8 cellular contexts compared by ENCODE assay signal in the genomic region with DNA sequence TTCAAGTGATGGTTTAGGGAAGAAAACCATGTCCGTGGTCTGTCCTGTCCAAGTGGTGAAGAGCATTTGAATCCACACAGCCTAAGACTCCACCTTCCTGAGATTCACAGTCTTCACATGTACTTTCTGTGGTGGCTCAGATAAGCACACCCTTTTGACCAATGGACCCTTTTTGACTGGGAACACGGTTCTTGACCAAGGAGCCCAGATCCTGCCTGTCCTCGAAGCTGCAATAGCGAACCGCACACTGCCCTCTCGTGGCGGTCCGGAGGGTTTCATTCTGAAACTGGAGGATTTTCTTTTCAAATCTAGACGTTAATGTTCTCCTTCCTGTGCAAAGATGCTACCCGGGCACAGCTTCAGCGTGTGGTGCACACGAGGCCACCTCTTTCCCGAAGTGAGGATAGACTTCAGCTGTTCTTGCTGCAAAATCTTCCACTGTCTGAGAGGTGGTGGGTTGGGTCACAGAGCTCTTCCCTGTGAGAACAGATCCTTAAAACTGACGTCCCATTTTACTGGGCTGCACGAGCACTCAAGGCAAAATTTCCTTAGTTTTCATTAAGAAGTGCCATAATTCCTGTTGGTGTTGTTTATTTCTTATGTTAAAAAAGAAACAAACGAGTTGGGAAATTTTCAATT.
DNase-seq lines count a peak whose midpoint lies in the region; ATAC-seq and TF ChIP-seq lines count a peak whose summit lies in the region.

No MANE protein-coding gene starts in this region.

- H3K79me2 ChIP-seq in fibroblast of lung (ENCODE audit: control insufficient read depth, insufficient read depth, low read length) = no peaks in the 10 kb centered on the region
- no peaks in the 10 kb centered on the region for H3K79me2 ChIP-seq in neural cell (replicated peaks; ENCODE audit: insufficient read depth, low read length)

- TF ChIP-seq RAD21 in IMR-90 (IDR thresholded peaks at IDR 0.05; ENCODE audit: low read length) = peak; percentile 95
- peak; percentile 84 for TF ChIP-seq RAD21 in neural cell (conservative IDR thresholded peaks at IDR 0.05)

- in situ Hi-C loops in IMR-90 (cut with MboI; ENCODE audit: low sequenced_read_pairs) = loop anchor here (5.0 to 10.0 kb wide), 3 partner anchors 140 to 757 kb away; no protein-coding TSS in a partner anchor

- TF ChIP-seq POLR2A in IMR-90 (IDR thresholded peaks at IDR 0.05; ENCODE audit: low read depth, low read length) = peak; percentile 47; the same call in 1 of the 2 replicates

- no peak overlapping the region for H3K18ac ChIP-seq in IMR-90 (ENCODE audit: low read depth, low read length)

- H3K9me3 Mint-ChIP-seq in stimulated activated naive CD8-positive, alpha-beta T cell treated with anti-CD3 and anti-CD28 coated beads, Interleukin-15, amount 100 ng/mL, for 72 hours = no peaks in the 10 kb centered on the region

- peak overlapping the region; percentile 67 for H2BK5ac ChIP-seq in IMR-90 (ENCODE audit: low read depth, low read length, poor library complexity, severe bottlenecking)

- WGBS in IMR-90 (ENCODE audit: extremely low coverage in 2 of 2, insufficient read length in 1 of 2), 2 experiments = 1% methylated on average over 12 of the region's 16 CpGs; no CpG with 5 or more reads in 1 of the 2 experiments

- H3K79me1 ChIP-seq in IMR-90 (ENCODE audit: low read depth in 1 of 2, low read length in 2 of 2) = peaks cover 10 to 57% of the 10 kb centered on the region in 2 experiments

- peaks cover 17% of the 10 kb centered on the region for H3K9me1 ChIP-seq in IMR-90 (ENCODE audit: insufficient read depth, low read length)

- H3K14ac ChIP-seq in IMR-90 (replicated peaks; ENCODE audit: low read depth, low read length) = peak overlapping the region; percentile 96

- H3K4me1 ChIP-seq in IMR-90 (ENCODE audit: control insufficient read depth, insufficient read depth, low read length) (peaks cover 17% of the 10 kb centered on the region), fibroblast of lung (ENCODE audit: control insufficient read depth, extremely low read depth, insufficient read depth, low read length) (peaks cover 14% of the 10 kb centered on the region)

- no peak overlapping the region for H3K4me3 Mint-ChIP-seq in stimulated activated naive CD8-positive, alpha-beta T cell treated with anti-CD3 and anti-CD28 coated beads, Interleukin-15, amount 100 ng/mL, for 72 hours

- peak overlapping the region; percentile 91 for H2AK9ac ChIP-seq in IMR-90 (replicated peaks; ENCODE audit: low read depth, low read length, poor library complexity)

- H2AFZ ChIP-seq in IMR-90 (replicated peaks; ENCODE audit: low read length, poor library complexity) (peak overlapping the region; percentile 80), fibroblast of lung (ENCODE audit: low read length) (no peak overlapping the region), neural cell (ENCODE audit: low read depth, low read length) (no peak overlapping the region)

- peaks cover 52% of the 10 kb centered on the region for H3K36me3 ChIP-seq in IMR-90 (ENCODE audit: control insufficient read depth, insufficient read depth, low read length)
- peaks cover 27% of the 10 kb centered on the region for H3K36me3 ChIP-seq in fibroblast of lung (ENCODE audit: control insufficient read depth, insufficient read depth, low read length)
- no peaks in the 10 kb centered on the region for H3K36me3 ChIP-seq in neural cell (ENCODE audit: insufficient read depth, low read length)

- no peak overlapping the region for H3K4me2 ChIP-seq in IMR-90 (ENCODE audit: low read depth, low read length)
- no peak overlapping the region for H3K4me2 ChIP-seq in fibroblast of lung (ENCODE audit: extremely low read depth, insufficient read depth, low read length)
- no peak overlapping the region for H3K4me2 ChIP-seq in neural cell (ENCODE audit: low read length)

- peak overlapping the region; percentile 97 for H2BK120ac ChIP-seq in IMR-90 (ENCODE audit: low read depth, low read length)

- peak overlapping the region; percentile 98 for H3K4ac ChIP-seq in IMR-90 (ENCODE audit: low read depth, low read length)

- DNase-seq in GDM1 (lab: John Stamatoyannopoulos, UW) (peak; percentile 33), IMR-90 (peak; percentile 76), RPMI7951 (ENCODE audit: low read depth) (peak; percentile 79), activated T-helper 1 cell treated with Interleukin-2 at 50 U/mL for 16 hours (ENCODE audit: low read depth) (peak; percentile 43), fibroblast of lung (ENCODE audit: low read depth in 2 of 2) (peak; percentile 63 to 81)
- DNase-seq in stimulated activated naive CD8-positive, alpha-beta T cell treated with anti-CD3 and anti-CD28 coated beads, Interleukin-15, amount 100 ng/mL, for 72 hours = peak; percentile 59 to 69

- peak overlapping the region; percentile 98 for H2BK20ac ChIP-seq in IMR-90 (ENCODE audit: low read depth, low read length)

- H2BK15ac ChIP-seq in IMR-90 (ENCODE audit: low read depth, low read length) = peak overlapping the region; percentile 47; the same call in 1 of the 3 replicates

- H3K27me3 ChIP-seq in IMR-90 (ENCODE audit: control insufficient read depth, insufficient read depth, low read length) = no peaks in the 10 kb centered on the region
- no peaks in the 10 kb centered on the region for H3K27me3 ChIP-seq in fibroblast of lung (ENCODE audit: control insufficient read depth, insufficient read depth, low read length)
- H3K27me3 ChIP-seq in neural cell (ENCODE audit: insufficient read depth, low read depth, low read length) = no peaks in the 10 kb centered on the region

- ATAC-seq in IMR-90 (ENCODE audit: low read depth) (peak; percentile 76), HG03097 (IDR thresholded peaks at IDR 0.05; ENCODE audit: low FRiP score, unreplicated experiment) (no peak)
- ATAC-seq in stimulated activated naive CD8-positive, alpha-beta T cell treated with anti-CD3 and anti-CD28 coated beads, Interleukin-15, amount 100 ng/mL, for 72 hours = peak; percentile 68

- peak overlapping the region; percentile 78 for H3K23ac ChIP-seq in IMR-90 (ENCODE audit: low read depth, low read length)

- peak overlapping the region; percentile 76 for H4K91ac ChIP-seq in IMR-90 (ENCODE audit: insufficient read depth, low read depth, low read length)

- POLR2A ChIA-PET in IMR-90 (lab: Charles Lee; ENCODE audit: unreplicated experiment) = no interaction called here

- TF ChIP-seq EP300 in neural cell (conservative IDR thresholded peaks at IDR 0.05; ENCODE audit: poor library complexity, severe bottlenecking) = no peak

- CTCF ChIA-PET in IMR-90 (lab: Yijun Ruan, JAX) = interaction anchor here (0.6 to 1.7 kb wide), 8 partner anchors 12 to 129 kb away, joined by 3 to 9 read pairs (median 3); no protein-coding TSS in a partner anchor

- peak overlapping the region; percentile 30; the same call in 1 of the 2 replicates for H3K27ac ChIP-seq in IMR-90 (ENCODE audit: insufficient read depth, low read length)
- H3K27ac ChIP-seq in fibroblast of lung (ENCODE audit: insufficient read depth, low read length) = peak overlapping the region; percentile 13
- no peak overlapping the region for H3K27ac ChIP-seq in neural cell (ENCODE audit: low read length)

- H3K56ac ChIP-seq in IMR-90 (ENCODE audit: extremely low read depth, insufficient read depth, low read length) = 0 out of 2 replicates have a peak overlapping the region, but pooled peaks have one; percentile 13

- peak overlapping the region; percentile 95 for H2AK5ac ChIP-seq in IMR-90 (ENCODE audit: low read depth, low read length)

- H4K20me1 ChIP-seq in IMR-90 (ENCODE audit: insufficient read depth, low read length) (no peaks in the 10 kb centered on the region), fibroblast of lung (ENCODE audit: control insufficient read depth, extremely low read depth, insufficient read depth, low read length) (no peaks in the 10 kb centered on the region), neural cell (ENCODE audit: insufficient read depth) (no peaks in the 10 kb centered on the region)

- no peaks in the 10 kb centered on the region for H3K27me3 Mint-ChIP-seq in stimulated activated naive CD8-positive, alpha-beta T cell treated with anti-CD3 and anti-CD28 coated beads, Interleukin-15, amount 100 ng/mL, for 72 hours

- peak overlapping the region in 1 of 2 experiments; percentile 96; a peak in 3 of 4 replicates for H4K8ac ChIP-seq in IMR-90 (ENCODE audit: low read depth in 2 of 2, low read length in 2 of 2)

- no peak overlapping the region for H3K4me3 ChIP-seq in IMR-90 (ENCODE audit: insufficient read depth, low read depth, low read length)
- H3K4me3 ChIP-seq in fibroblast of lung (replicated peaks in 1 of 4; ENCODE audit: control extremely low read depth in 1 of 4, insufficient read depth in 1 of 4, low read depth in 3 of 4, low read length in 4 of 4) = no peak overlapping the region
- H3K4me3 ChIP-seq in neural cell (ENCODE audit: low read length) = no peak overlapping the region

- dilution Hi-C loops in IMR-90 (cut with HindIII; ENCODE audit: low sequenced_read_pairs, unreplicated experiment) = no loop called here

- H3F3A ChIP-seq in neural cell (ENCODE audit: insufficient read depth, low read length, poor library complexity, severe bottlenecking) = no peaks in the 10 kb centered on the region

- no peaks in the 10 kb centered on the region for H3K9me3 ChIP-seq in IMR-90 (ENCODE audit: control insufficient read depth, insufficient read depth, low read length)
- H3K9me3 ChIP-seq in fibroblast of lung (ENCODE audit: control insufficient read depth, insufficient read depth, low read depth, low read length) = no peaks in the 10 kb centered on the region
- H3K9me3 ChIP-seq in neural cell (ENCODE audit: low read length) = no peaks in the 10 kb centered on the region

- no peak overlapping the region for H3K27ac Mint-ChIP-seq in stimulated activated naive CD8-positive, alpha-beta T cell treated with anti-CD3 and anti-CD28 coated beads, Interleukin-15, amount 100 ng/mL, for 72 hours

- intact Hi-C loops in IMR-90 (cut with micrococcal nuclease) = loop anchor here (1.0 to 5.0 kb wide), 3 partner anchors 89 to 315 kb away; no protein-coding TSS in a partner anchor

- H3K9ac ChIP-seq in IMR-90 (ENCODE audit: low read depth, low read length) (no peak overlapping the region), fibroblast of lung (ENCODE audit: insufficient read depth, low read length) (no peak overlapping the region), neural cell (ENCODE audit: low read length) (no peak overlapping the region)

- no peaks in the 10 kb centered on the region for H3K9me2 ChIP-seq in neural cell (ENCODE audit: insufficient read depth, low read length)

- peaks cover 40% of the 10 kb centered on the region for H3K4me1 Mint-ChIP-seq in stimulated activated naive CD8-positive, alpha-beta T cell treated with anti-CD3 and anti-CD28 coated beads, Interleukin-15, amount 100 ng/mL, for 72 hours

- TF ChIP-seq CTCF in IMR-90 (conservative IDR thresholded peaks at IDR 0.05; ENCODE audit: low read depth, low read length) = peak; percentile 84
- peak; percentile 84 for TF ChIP-seq CTCF in fibroblast of lung (conservative IDR thresholded peaks at IDR 0.05 in 1 of 2, IDR thresholded peaks at IDR 0.05 in 1 of 2; ENCODE audit: low read depth in 1 of 2, low read length in 2 of 2)
- peak; percentile 86 for TF ChIP-seq CTCF in neural cell (IDR thresholded peaks at IDR 0.05; ENCODE audit: poor library complexity, severe bottlenecking)

- H4K5ac ChIP-seq in IMR-90 (ENCODE audit: low read depth, low read length) = 0 out of 2 replicates have a peak overlapping the region, but pooled peaks have one; percentile 15

- no TSS peak for BruUV-seq in IMR-90 (replicated peaks; lab: Mats Ljungman, UMichigan)
